In genomic region chr2:99915108-99915675, GRCh38 we compare ENCODE assay signal across 24 cellular contexts.
A peak's percentile ranks its signal among the peaks of the same experiment; 100 is the strongest.
DNase-seq lines count a peak whose midpoint lies in the region; ATAC-seq, FAIRE-seq and TF ChIP-seq lines count a peak whose summit lies in the region.
"Had no signal": no experiment of that assay in that cellular context is flagged by ENCODE, and none has a peak within 500 bp of the region (broad histone marks: within the 10 kb centered on the region; RNA-seq: fewer than 3 reads in every experiment).

No MANE protein-coding gene starts in this region.

- H3K79me2 ChIP-seq in HepG2 (ENCODE audit: insufficient read depth, low read length) (no peaks in the 10 kb centered on the region), GM12878 (ENCODE audit: control insufficient read depth, insufficient read depth, low read length) (no peaks in the 10 kb centered on the region)

- BruUV-seq in HepG2 (replicated peaks; lab: Mats Ljungman, UMichigan) = no TSS peak
- no TSS peak for BruUV-seq in GM12878 (replicated peaks; lab: Mats Ljungman, UMichigan)

- POLR2A ChIA-PET in HepG2 (lab: Yijun Ruan, JAX) = no interaction called here
- POLR2A ChIA-PET in GM12878 (lab: Charles Lee) = no interaction called here

- ATAC-seq in HepG2 = no peak
- no peak for ATAC-seq in GM12878
- ATAC-seq in right lobe of liver = peak in 3 of 4 donors; percentile 27 to 65 (median 50)
- ATAC-seq in GM21786 (IDR thresholded peaks at IDR 0.05; ENCODE audit: unreplicated experiment) = no peak
- no peak for ATAC-seq in pancreas
- ATAC-seq: A549, GM23338, HCT116 had no signal

- no peaks in the 10 kb centered on the region for H3K36me3 ChIP-seq in liver (ENCODE audit: control insufficient read depth in 4 of 4, insufficient read depth in 3 of 4, low read depth in 1 of 4, low read length in 3 of 4)
- no peaks in the 10 kb centered on the region for H3K36me3 ChIP-seq in HepG2 (replicated peaks in 1 of 2; ENCODE audit: control insufficient read depth in 1 of 2, insufficient read depth in 2 of 2, low read length in 2 of 2)
- H3K36me3 ChIP-seq in GM12878 (ENCODE audit: control insufficient read depth in 2 of 2, insufficient read depth in 2 of 2, low read length in 1 of 2) = no peaks in the 10 kb centered on the region
- no peaks in the 10 kb centered on the region for H3K36me3 ChIP-seq in right lobe of liver
- no peaks in the 10 kb centered on the region for H3K36me3 ChIP-seq in pancreas
- H3K36me3 ChIP-seq: BE2C had no signal

- in situ Hi-C loops in HepG2 (cut with HindIII; ENCODE audit: extremely low pct_ligation_motif_present, low pct_unique_long_range_greater_than_20kb) = no loop called here
- in situ Hi-C loops in GM12878 (cut with MboI) = no loop called here

- H2AFZ ChIP-seq in HepG2 (ENCODE audit: low read length) = no peak overlapping the region
- no peak overlapping the region for H2AFZ ChIP-seq in GM12878 (ENCODE audit: control insufficient read depth, low read depth, low read length)
- H2AFZ ChIP-seq: GM23338 had no signal

- TF ChIP-seq POLR2A in HepG2 (IDR thresholded peaks at IDR 0.05; ENCODE audit: insufficient read depth in 1 of 2, low read depth in 2 of 2, low read length in 2 of 2) = no peak
- TF ChIP-seq POLR2A in GM12878 (IDR thresholded peaks at IDR 0.05; ENCODE audit: low read depth, low read length) = no peak
- TF ChIP-seq POLR2A in right lobe of liver (IDR thresholded peaks at IDR 0.05) = no peak

- no peaks in the 10 kb centered on the region for H3K27me3 ChIP-seq in liver (ENCODE audit: control insufficient read depth in 4 of 4, insufficient read depth in 4 of 4, low read length in 3 of 4)
- peaks cover 2 to 16% of the 10 kb centered on the region in 2 experiments; a peak in 2 of 5 replicates for H3K27me3 ChIP-seq in HepG2 (ENCODE audit: control insufficient read depth in 1 of 2, insufficient read depth in 2 of 2, low read length in 2 of 2)
- no peaks in the 10 kb centered on the region; a peak in 2 of 4 replicates for H3K27me3 ChIP-seq in GM12878 (replicated peaks in 1 of 2; ENCODE audit: control insufficient read depth in 2 of 2, insufficient read depth in 2 of 2, low read length in 1 of 2)
- no peaks in the 10 kb centered on the region for H3K27me3 ChIP-seq in right lobe of liver
- no peaks in the 10 kb centered on the region for H3K27me3 ChIP-seq in pancreas
- H3K27me3 ChIP-seq: BE2C; BLaER1 treated with 17β-estradiol and CSF1 and Interleukin-3, amounts not matched to agents 10 nM and 100 nM had no signal

- H3K27ac ChIP-seq in liver (ENCODE audit: low read depth in 1 of 2, low read length in 2 of 2) (no peak overlapping the region), HepG2 (ENCODE audit: extremely low read length, insufficient read depth, low read length) (no peak overlapping the region), GM12878 (ENCODE audit: control insufficient read depth, insufficient read depth) (no peak overlapping the region), right lobe of liver (no peak overlapping the region), pancreas (no peak overlapping the region)
- H3K27ac ChIP-seq: A549; BLaER1 treated with 17β-estradiol and CSF1 and Interleukin-3, amounts not matched to agents 10 nM and 100 nM had no signal

- FAIRE-seq in HepG2 (lab: Jason Lieb, UNC) (no peak), GM12878 (lab: Jason Lieb, UNC) (no peak), pancreas (lab: Jason Lieb, UNC) (no peak)
- FAIRE-seq: A549, GM19239 had no signal

- no peaks in the 10 kb centered on the region for H3K9me3 ChIP-seq in liver (ENCODE audit: control insufficient read depth in 4 of 4, low read length in 3 of 4)
- no peaks in the 10 kb centered on the region for H3K9me3 ChIP-seq in HepG2 (ENCODE audit: low read length)
- H3K9me3 ChIP-seq in GM12878 (replicated peaks; ENCODE audit: control insufficient read depth, insufficient read depth, low read length) = no peaks in the 10 kb centered on the region
- H3K9me3 ChIP-seq in right lobe of liver = no peaks in the 10 kb centered on the region
- no peaks in the 10 kb centered on the region for H3K9me3 ChIP-seq in pancreas
- H3K9me3 ChIP-seq: A549, BE2C had no signal

- H4K20me1 ChIP-seq in HepG2 (ENCODE audit: insufficient read depth, low read length) = no peaks in the 10 kb centered on the region
- H4K20me1 ChIP-seq in GM12878 (ENCODE audit: control insufficient read depth, insufficient read depth) = no peaks in the 10 kb centered on the region; the same call in 1 of the 2 replicates

- CTCF ChIA-PET in HepG2 (lab: Yijun Ruan, JAX; ENCODE audit: low intra/inter-chr PET ratio, low total read pairs) (no interaction called here), GM12878 (lab: Yijun Ruan, JAX) (no interaction called here)

- H3K9ac ChIP-seq in liver (ENCODE audit: low read depth in 1 of 2, low read length in 2 of 2) = no peak overlapping the region
- no peak overlapping the region for H3K9ac ChIP-seq in HepG2 (ENCODE audit: insufficient read depth, low read depth, low read length)
- no peak overlapping the region for H3K9ac ChIP-seq in GM12878 (ENCODE audit: control insufficient read depth, insufficient read depth, low read length)
- H3K9ac ChIP-seq: BLaER1 treated with 17β-estradiol and CSF1 and Interleukin-3, amounts not matched to agents 10 nM and 100 nM had no signal

- intact Hi-C loops in HepG2 (cut with micrococcal nuclease; ENCODE audit: unreplicated experiment) (no loop called here), GM12878 (cut with micrococcal nuclease; ENCODE audit: unreplicated experiment) (no loop called here), right lobe of liver (cut with DNase I) (no loop called here), pancreas (cut with DNase I) (no loop called here)

- peaks cover 0 to 6% (median 0%) of the 10 kb centered on the region in 4 donors for H3K4me1 ChIP-seq in liver (ENCODE audit: control insufficient read depth in 4 of 4, insufficient read depth in 4 of 4, low read length in 3 of 4)
- H3K4me1 ChIP-seq in HepG2 (ENCODE audit: insufficient read depth, low read length) = no peaks in the 10 kb centered on the region
- H3K4me1 ChIP-seq in GM12878 (ENCODE audit: control insufficient read depth, insufficient read depth, low read length) = no peaks in the 10 kb centered on the region
- H3K4me1 ChIP-seq in right lobe of liver = peaks cover 0 to 11% (median 0%) of the 10 kb centered on the region in 4 donors
- H3K4me1 ChIP-seq in pancreas = no peaks in the 10 kb centered on the region
- H3K4me1 ChIP-seq: A549, BE2C had no signal

- no peak for DNase-seq in HepG2 (ENCODE audit: low spot score)
- DNase-seq in GM12878 (ENCODE audit: low read depth, low spot score) = no peak
- DNase-seq in right lobe of liver = no peak
- no peak for DNase-seq in pancreas
- DNase-seq in COLO829 (ENCODE audit: low spot score) = no peak
- DNase-seq: 8988T; ACHN; AML-193; BE2C; Calu3; CD4-positive, alpha-beta T cell; CD8-positive, alpha-beta memory T cell; COR-L47; DMS53; DMS79 treated with DMSO at 0.1 percent for 48 hours; GF-D8; H9 had no signal

- H3K4me3 ChIP-seq in liver (ENCODE audit: low read depth in 1 of 3, low read length in 3 of 3) (no peak overlapping the region), HepG2 (replicated peaks in 1 of 3; ENCODE audit: insufficient read depth in 1 of 3, low read depth in 2 of 3, low read length in 3 of 3) (no peak overlapping the region), GM12878 (no peak overlapping the region), right lobe of liver (no peak overlapping the region), pancreas (no peak overlapping the region)
- H3K4me3 ChIP-seq: A549; BLaER1 treated with 17β-estradiol and CSF1 and Interleukin-3, amounts not matched to agents 10 nM and 100 nM; GM23338 had no signal

- WGBS in liver = 44% methylated on average over 8 of the region's 8 CpGs
- 24% methylated on average over 8 of the region's 8 CpGs for WGBS in HepG2 (ENCODE audit: low lambda C conversion rate)
- 57% methylated on average over 8 of the region's 8 CpGs for WGBS in GM12878 (ENCODE audit: insufficient coverage, insufficient replicate concordance, low lambda C conversion rate, missing lambda C conversion rate)
- 46% methylated on average over 8 of the region's 8 CpGs for WGBS in right lobe of liver (ENCODE audit: insufficient coverage, low coverage, low lambda C conversion rate, missing lambda C conversion rate)
- WGBS in pancreas, 2 donors = 70% methylated on average over 8 of the region's 8 CpGs

- TF ChIP-seq RAD21 in liver (IDR thresholded peaks at IDR 0.05) = peak in 1 of 2 donors; percentile 16
- no peak for TF ChIP-seq RAD21 in HepG2 (CRISPR knock-in tag; IDR thresholded peaks at IDR 0.05)
- no peak for TF ChIP-seq RAD21 in GM12878 (IDR thresholded peaks at IDR 0.05; ENCODE audit: insufficient read depth, low read depth, low read length)

- RAD21 ChIA-PET in GM12878 (lab: Charles Lee; ENCODE audit: unreplicated experiment) = no interaction called here

- TF ChIP-seq EP300 in HepG2 (IDR thresholded peaks at IDR 0.05; ENCODE audit: low read depth in 2 of 2, low read length in 2 of 2) = no peak
- TF ChIP-seq EP300 in HepG2 (CRISPR knock-in tag; IDR thresholded peaks at IDR 0.05; ENCODE audit: borderline replicate concordance) = no peak
- TF ChIP-seq EP300 in GM12878 (IDR thresholded peaks at IDR 0.05; ENCODE audit: borderline replicate concordance in 1 of 2, control insufficient read depth in 1 of 2, low read depth in 2 of 2, low read length in 2 of 2) = no peak

- TF ChIP-seq CTCF in liver (IDR thresholded peaks at IDR 0.05; ENCODE audit: low read depth, low read length, missing input control) (no peak), HepG2 (CRISPR knock-in tag; IDR thresholded peaks at IDR 0.05) (no peak), GM12878 (IDR thresholded peaks at IDR 0.05 in 2 of 3, conservative IDR thresholded peaks at IDR 0.05 in 1 of 3; ENCODE audit: control insufficient read depth in 2 of 3, extremely low read depth in 1 of 3, insufficient read depth in 1 of 3, low read depth in 3 of 3, low read length in 3 of 3) (no peak), right lobe of liver (IDR thresholded peaks at IDR 0.05) (no peak), pancreas (IDR thresholded peaks at IDR 0.05) (no peak)

- SMC1A ChIA-PET in GM12878 (lab: Charles Lee; ENCODE audit: uncharacterized antibody, unreplicated experiment) = no interaction called here

- H3K4me2 ChIP-seq in HepG2 (ENCODE audit: low read depth, low read length) = no peak overlapping the region
- H3K4me2 ChIP-seq in GM12878 (ENCODE audit: control insufficient read depth, insufficient read depth) = no peak overlapping the region
- H3K4me2 ChIP-seq: A549; BLaER1 treated with 17β-estradiol and CSF1 and Interleukin-3, amounts not matched to agents 10 nM and 100 nM; GM23338 had no signal

TF ChIP-seq in liver, 16 proteins besides CTCF, POLR2A, EP300 and RAD21 (continues in another document):
- peak in 1 of 2 donors; percentile 6 for TF ChIP-seq RXRA (IDR thresholded peaks at IDR 0.05)
- no peak for TF ChIP-seq FOXA2 (IDR thresholded peaks at IDR 0.05)
- TF ChIP-seq GABPA (IDR thresholded peaks at IDR 0.05 in 1 of 2, conservative IDR thresholded peaks at IDR 0.05 in 1 of 2) = no peak

TF ChIP-seq in HepG2, 621 proteins besides CTCF, POLR2A, EP300 and RAD21:
- no peak for TF ChIP-seq ZNF232 (CRISPR knock-in tag; IDR thresholded peaks at IDR 0.05; ENCODE audit: borderline replicate concordance)
TF ChIP-seq in HepG2: peak in this region for 0.

TF ChIP-seq in GM12878, 131 proteins besides CTCF, POLR2A, EP300 and RAD21:
- TF ChIP-seq TBL1XR1 (IDR thresholded peaks at IDR 0.05; ENCODE audit: low read depth, low read length) = no peak
- 0 out of 2 replicates have a peak, but pooled peaks have one; percentile 7 for TF ChIP-seq SPI1 (IDR thresholded peaks at IDR 0.05; ENCODE audit: borderline replicate concordance, insufficient read depth, low read depth, low read length)

Comparison
In these comparisons a context has a peak if more than half of its experiments do, and no peak if none do; other contexts are left out.
1. ATAC-seq: peak in right lobe of liver (3 of 4); none in HepG2 (single experiment), GM12878 (single experiment), GM21786 (single experiment) and pancreas (0 of 4).